In genomic region chr14:101774006-101774755, GRCh38 we compare ENCODE assay signal across 16 cellular contexts. TPM values are rescaled to one million over a fixed set of nuclear protein-coding genes. Genes with fewer than 3 reads are reported as not detected.
DNase-seq lines count a peak whose midpoint lies in the region; ATAC-seq and TF ChIP-seq lines count a peak whose summit lies in the region.
"Had no signal": no experiment of that assay in that cellular context is flagged by ENCODE, and none has a peak within 500 bp of the region (broad histone marks: within the 10 kb centered on the region; RNA-seq: fewer than 3 reads in every experiment).

No MANE protein-coding gene starts in this region.

- peak overlapping the region in 1 of 5 experiments; percentile 30 for H3K4me3 Mint-ChIP-seq in brain
- H3K4me3 Mint-ChIP-seq in neural crest cell = peak overlapping the region; percentile 53
- no peak overlapping the region for H3K4me3 Mint-ChIP-seq in type B pancreatic cell

- in situ Hi-C loops in G401 (cut with HindIII; ENCODE audit: low sequenced_read_pairs) (no loop called here), GM23248 (cut with MboI) (no loop called here)

- H3F3A ChIP-seq in GM23248 (ENCODE audit: insufficient read depth) = no peaks in the 10 kb centered on the region

- H3K4me3 ChIP-seq in GM23248 = no peak overlapping the region
- H3K4me3 ChIP-seq: transverse colon had no signal

- no peak overlapping the region for H2AFZ ChIP-seq in GM23248

- peaks cover 26% of the 10 kb centered on the region for H3K36me3 Mint-ChIP-seq in brain
- H3K36me3 Mint-ChIP-seq in neural crest cell (ENCODE audit: low read depth) = peaks cover 4% of the 10 kb centered on the region
- H3K36me3 Mint-ChIP-seq in type B pancreatic cell = peaks cover 5% of the 10 kb centered on the region

- H3K4me1 Mint-ChIP-seq in brain = peaks cover 47% of the 10 kb centered on the region
- peaks cover 33% of the 10 kb centered on the region for H3K4me1 Mint-ChIP-seq in neural crest cell
- H3K4me1 Mint-ChIP-seq in type B pancreatic cell (ENCODE audit: unreplicated experiment) = peaks cover 9% of the 10 kb centered on the region

- no peak overlapping the region for H3K9ac ChIP-seq in GM23248

- no peaks in the 10 kb centered on the region for H3K9me2 ChIP-seq in GM23248 (ENCODE audit: insufficient read depth)

- H3K9me3 Mint-ChIP-seq in brain (peaks cover 0 to 10% (median 0%) of the 10 kb centered on the region in 5 experiments), neural crest cell (no peaks in the 10 kb centered on the region), type B pancreatic cell (no peaks in the 10 kb centered on the region)

- H3K27ac Mint-ChIP-seq in brain = peak overlapping the region in 4 of 5 experiments; percentile 30 to 94 (median 84)
- peak overlapping the region; percentile 93 for H3K27ac Mint-ChIP-seq in neural crest cell (ENCODE audit: unreplicated experiment)
- no peak overlapping the region for H3K27ac Mint-ChIP-seq in type B pancreatic cell

- H3K4me2 ChIP-seq in GM23248 (ENCODE audit: unreplicated experiment) = no peak overlapping the region

- ATAC-seq in GM18873 (IDR thresholded peaks at IDR 0.05; ENCODE audit: low FRiP score, unreplicated experiment) (no peak), HG02610 (IDR thresholded peaks at IDR 0.05; ENCODE audit: unreplicated experiment) (no peak)
- ATAC-seq: HCT116, HepG2, SK-N-SH treated with all-trans-retinoic acid at 6 μM for 48 hours had no signal

- peak; percentile 13 for DNase-seq in G401 (ENCODE audit: low spot score)
- peak; percentile 11 for DNase-seq in NCI-H1092 (lab: John Stamatoyannopoulos, UW)
- no peak for DNase-seq in neural crest cell (ENCODE audit: low read depth, low spot score)
- no peak for DNase-seq in GM23248
- no peak for DNase-seq in type B pancreatic cell (ENCODE audit: extremely low spot score, unreplicated experiment)
- DNase-seq: activated CD4-positive, alpha-beta T cell treated with anti-CD3 and anti-CD28 coated beads for 48 hours; activated gamma-delta T cell treated with Interleukin-2 at 50 U/mL for 16 hours; cerebellar nuclear complex; DMS153; transverse colon had no signal

- H3K79me2 ChIP-seq in GM23248 (ENCODE audit: insufficient read depth) = peaks cover 2% of the 10 kb centered on the region; the same call in 1 of the 2 replicates

- no peaks in the 10 kb centered on the region for H3K9me3 ChIP-seq in GM23248 (ENCODE audit: low read depth)
- H3K9me3 ChIP-seq: transverse colon had no signal

- peaks cover 10% of the 10 kb centered on the region for H3K27me3 Mint-ChIP-seq in brain
- peaks cover 10% of the 10 kb centered on the region for H3K27me3 Mint-ChIP-seq in neural crest cell (ENCODE audit: low read depth)
- peaks cover 16% of the 10 kb centered on the region for H3K27me3 Mint-ChIP-seq in type B pancreatic cell

- no peaks in the 10 kb centered on the region for H3K4me1 ChIP-seq in GM23248 (ENCODE audit: insufficient read depth)

- 65 to 67% methylated on average over 7 of the region's 7 CpGs for WGBS in GM23248 (ENCODE audit: low coverage in 1 of 2, low lambda C conversion rate in 2 of 2, missing lambda C conversion rate in 2 of 2), 2 experiments

- H3K27me3 ChIP-seq in GM23248 (replicated peaks; ENCODE audit: insufficient read depth) = no peaks in the 10 kb centered on the region
- H3K27me3 ChIP-seq: transverse colon had no signal

- H3K36me3 ChIP-seq in GM23248 (ENCODE audit: low read depth) = no peaks in the 10 kb centered on the region
- H3K36me3 ChIP-seq: transverse colon had no signal

- H3K27ac ChIP-seq in GM23248 = no peak overlapping the region
- H3K27ac ChIP-seq: transverse colon had no signal

- H4K20me1 ChIP-seq in GM23248 (ENCODE audit: insufficient read depth) = no peaks in the 10 kb centered on the region

- TF ChIP-seq CTCF in brain (conservative IDR thresholded peaks at IDR 0.05) (no peak), neural crest cell (conservative IDR thresholded peaks at IDR 0.05) (no peak), type B pancreatic cell (conservative IDR thresholded peaks at IDR 0.05) (no peak)

RNA-seq across cellular contexts. Expression of gene PPP2R5C, which starts 12.7 kb away (rescaled TPM):
- 93.7 and 118 TPM in 2 replicates for total RNA-seq in G401 (2014; rRNA removed; shearing (Covaris generic))
- polyA plus RNA-seq in brain (ENCODE audit: insufficient read depth, low read depth, low replicate concordance) = 69.9 TPM
- 122 and 134 TPM in 2 replicates for total RNA-seq in neural crest cell
- total RNA-seq in GM23248 (2014; rRNA removed; shearing (Covaris generic)) = 77.1 and 77.9 TPM in 2 replicates
- polyA plus RNA-seq in GM23248 (2016; fragmentation: Nextera tagmentation; extraction: Ambion mirVana) = 74.4 and 76.3 TPM in 2 replicates
- total RNA-seq in type B pancreatic cell (ENCODE audit: low replicate concordance) = 99.8 TPM in 2 replicates

Comparison
In these comparisons a context has a peak if more than half of its experiments do, and no peak if none do; other contexts are left out.
1. DNase-seq: peak in G401 (single experiment) and NCI-H1092 (single experiment); none in neural crest cell (single experiment), GM23248 (single experiment) and type B pancreatic cell (single experiment).